ENCODE assay signal across 23 cellular contexts in the genomic region with DNA sequence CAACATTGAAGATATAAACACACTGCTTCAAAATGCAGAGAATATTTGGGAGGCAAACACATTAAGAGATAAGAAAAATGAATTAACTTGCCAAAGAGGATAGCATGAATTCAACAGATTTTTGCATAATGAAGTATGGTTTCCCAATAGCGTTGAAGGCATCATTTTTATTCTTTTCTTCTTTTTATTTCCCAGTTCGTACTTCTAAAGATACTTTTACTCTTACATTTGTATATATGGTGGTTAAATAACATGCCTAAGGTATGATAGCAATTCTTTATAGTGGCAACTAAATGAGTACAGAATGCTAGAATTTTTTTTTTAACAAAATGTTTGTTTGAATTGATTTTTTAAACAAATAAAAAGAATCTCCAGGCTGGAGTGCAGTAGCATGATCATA.
"Had no signal": no experiment of that assay in that cellular context is flagged by ENCODE, and none has a peak within 500 bp of the region (broad histone marks: within the 10 kb centered on the region; RNA-seq: fewer than 3 reads in every experiment).

No MANE protein-coding gene starts in this region.

- DNase-seq: cortex of kidney; dorsolateral prefrontal cortex; effector CD8-positive, alpha-beta T cell; foreskin keratinocyte; immature natural killer cell; kidney; left cardiac atrium; left ventricle myocardium inferior; lower lobe of right lung; mesendoderm; naive B cell; psoas muscle; retina; right lobe of liver; stimulated activated CD4-positive, alpha-beta T cell treated with anti-CD3 and anti-CD28 coated beads, Interleukin-4, amount 100 ng/mL, for 1 hour; tibial artery; upper lobe of left lung; uterus had no signal

- H3K27me3 ChIP-seq: dorsolateral prefrontal cortex, esophagus muscularis mucosa, foreskin keratinocyte, right lobe of liver, tibial artery, upper lobe of left lung, uterus had no signal

- H3K4me3 Mint-ChIP-seq: immature natural killer cell; naive B cell; nephron; stimulated activated memory B cell treated with anti-CD40 and anti-IgM and Interleukin-4, amounts not matched to agents 10 μg/mL and 1 μg/mL and 100 μg/mL, for 72 hours; stimulated activated naive CD8-positive, alpha-beta T cell treated with anti-CD3 and anti-CD28 coated beads, Interleukin-15, Interleukin-2, amounts not matched to agents 100 ng/mL and 50 ng/mL, for 24 hours had no signal

- H3K36me3 ChIP-seq: esophagus muscularis mucosa, left ventricle myocardium inferior, lower lobe of right lung, right lobe of liver, tibial artery, upper lobe of left lung, uterus had no signal

- FAIRE-seq: endometrium, kidney had no signal

- H3K27ac ChIP-seq: dorsolateral prefrontal cortex, esophagus muscularis mucosa, foreskin keratinocyte, left ventricle myocardium inferior, lower lobe of right lung, psoas muscle, right lobe of liver, tibial artery, upper lobe of left lung, uterus had no signal

- H3K4me3 ChIP-seq: dorsolateral prefrontal cortex, esophagus muscularis mucosa, left ventricle myocardium inferior, lower lobe of right lung, psoas muscle, right lobe of liver, tibial artery, upper lobe of left lung, uterus had no signal

- H3K9me3 Mint-ChIP-seq: naive B cell; nephron; stimulated activated memory B cell treated with anti-CD40 and anti-IgM and Interleukin-4, amounts not matched to agents 10 μg/mL and 1 μg/mL and 100 μg/mL, for 72 hours; stimulated activated naive CD8-positive, alpha-beta T cell treated with anti-CD3 and anti-CD28 coated beads, Interleukin-15, Interleukin-2, amounts not matched to agents 100 ng/mL and 50 ng/mL, for 24 hours had no signal

- H3K27ac Mint-ChIP-seq: immature natural killer cell; stimulated activated memory B cell treated with anti-CD40 and anti-IgM and Interleukin-4, amounts not matched to agents 10 μg/mL and 1 μg/mL and 100 μg/mL, for 72 hours had no signal

- H3K27me3 Mint-ChIP-seq: stimulated activated memory B cell treated with anti-CD40 and anti-IgM and Interleukin-4, amounts not matched to agents 10 μg/mL and 1 μg/mL and 100 μg/mL, for 72 hours had no signal

- H3K4me1 Mint-ChIP-seq: immature natural killer cell had no signal

- H3K36me3 Mint-ChIP-seq: immature natural killer cell; naive B cell; stimulated activated memory B cell treated with anti-CD40 and anti-IgM and Interleukin-4, amounts not matched to agents 10 μg/mL and 1 μg/mL and 100 μg/mL, for 72 hours had no signal

- ATAC-seq: foreskin keratinocyte; left cardiac atrium; lower lobe of right lung; psoas muscle; right lobe of liver; stimulated activated memory B cell treated with anti-CD40 and anti-IgM and Interleukin-4, amounts not matched to agents 10 μg/mL and 1 μg/mL and 100 μg/mL, for 72 hours had no signal

- H3K4me1 ChIP-seq: left ventricle myocardium inferior, lower lobe of right lung, psoas muscle, right lobe of liver, uterus had no signal

- H3K9me3 ChIP-seq: esophagus muscularis mucosa, left ventricle myocardium inferior, lower lobe of right lung, psoas muscle, right lobe of liver, tibial artery, upper lobe of left lung, uterus had no signal
